Comparison of ENCODE assay signal across 9 cellular contexts in genomic region chr3:60453326-60453725, GRCh38.
"Had no signal": no experiment of that assay in that cellular context is flagged by ENCODE, and none has a peak within 500 bp of the region (broad histone marks: within the 10 kb centered on the region; RNA-seq: fewer than 3 reads in every experiment).

No MANE protein-coding gene starts in this region.

- ATAC-seq: GM23338, HCT116 had no signal

- H3K9ac ChIP-seq: GM23248 had no signal

- H3K9me3 ChIP-seq: HAP-1 had no signal

- H3K4me3 ChIP-seq: GM23248, GM23338, HAP-1 had no signal

- H3K4me1 ChIP-seq: HAP-1 had no signal

- FAIRE-seq: H54 had no signal

- DNase-seq: GM23248, GOT3, H9, HCEC 1CT, HFFc6 had no signal

- H2AFZ ChIP-seq: GM23248, GM23338 had no signal

- H3K27ac ChIP-seq: GM23248 had no signal

- H3K36me3 ChIP-seq: HAP-1 had no signal

- H3K4me2 ChIP-seq: GM23338 had no signal
